Comparison of ENCODE assay signal across 24 cellular contexts in genomic region chr2:213241817-213242216, GRCh38. TPM values are rescaled to one million over a fixed set of nuclear protein-coding genes. Genes with fewer than 3 reads are reported as not detected.
A peak's percentile ranks its signal among the peaks of the same experiment; 100 is the strongest.
DNase-seq lines count a peak whose midpoint lies in the region; ATAC-seq, FAIRE-seq and TF ChIP-seq lines count a peak whose summit lies in the region.
"Had no signal": no experiment of that assay in that cellular context is flagged by ENCODE, and none has a peak within 500 bp of the region (broad histone marks: within the 10 kb centered on the region; RNA-seq: fewer than 3 reads in every experiment).

No MANE protein-coding gene starts in this region.

- H3F3A ChIP-seq in DOHH2 (ENCODE audit: control insufficient read depth, insufficient read depth): peaks cover 16% of the 10 kb centered on the region; the same call in 1 of the 2 replicates

- peaks cover 4% of the 10 kb centered on the region for H3K36me3 Mint-ChIP-seq in CD4-positive, CD25-positive, alpha-beta regulatory T cell
- H3K36me3 Mint-ChIP-seq: stimulated activated naive B cell treated with anti-CD40 and anti-IgM and Interleukin-4, amounts not matched to agents 10 μg/mL and 1 μg/mL and 100 μg/mL, for 72 hours had no signal

- no peak for DNase-seq in CD4-positive, CD25-positive, alpha-beta regulatory T cell
- DNase-seq in SK-N-MC (ENCODE audit: low read depth, low spot score) (no peak), keratinocyte (ENCODE audit: low read depth, low spot score) (no peak), foreskin fibroblast (no peak), adrenal gland (no peak)
- DNase-seq: activated CD4-positive, alpha-beta T cell treated with anti-CD3 and anti-CD28 coated beads, Interleukin-2, amount 50 U/mL, for 4 hours; endodermal cell; H9; mesenchymal stem cell; NCI-H1105; NCI-H2081 treated with DMSO at 0.1 percent for 48 hours; NCI-H446; NCI-H82; stimulated activated CD4-positive, alpha-beta T cell treated with anti-CD3 and anti-CD28 coated beads, Interleukin-4, amount 100 ng/mL, for 24 hours; stimulated activated naive B cell treated with anti-CD40 and anti-IgM and Interleukin-4, amounts not matched to agents 10 μg/mL and 1 μg/mL and 100 μg/mL, for 72 hours; T-helper 9 cell; testis had no signal

- ATAC-seq in CD4-positive, CD25-positive, alpha-beta regulatory T cell (ENCODE audit: low read depth in 2 of 2): no peak
- ATAC-seq in GM18909 (IDR thresholded peaks at IDR 0.05; ENCODE audit: poor library complexity, unreplicated experiment): no peak
- ATAC-seq: stimulated activated naive B cell treated with anti-CD40 and anti-IgM and Interleukin-4, amounts not matched to agents 10 μg/mL and 1 μg/mL and 100 μg/mL, for 72 hours had no signal

- no peaks in the 10 kb centered on the region for H3K9me2 ChIP-seq in DOHH2 (replicated peaks; ENCODE audit: control insufficient read depth, low read length)

- no peaks in the 10 kb centered on the region for H3K9me1 ChIP-seq in keratinocyte (ENCODE audit: control insufficient read depth, extremely low read depth, insufficient read depth, low read length)

- dilution Hi-C loops in keratinocyte (cut with MboI; ENCODE audit: extremely low pct_ligation_motif_present, low sequenced_read_pairs): no loop called here

- no peaks in the 10 kb centered on the region for H3K9me3 ChIP-seq in CD4-positive, CD25-positive, alpha-beta regulatory T cell (ENCODE audit: control insufficient read depth in 2 of 2, low read length in 2 of 2)
- H3K9me3 ChIP-seq in DOHH2 (ENCODE audit: control insufficient read depth, insufficient read depth, low read length): no peaks in the 10 kb centered on the region
- H3K9me3 ChIP-seq in SK-N-MC (ENCODE audit: low read depth, low read length): no peaks in the 10 kb centered on the region
- no peaks in the 10 kb centered on the region for H3K9me3 ChIP-seq in keratinocyte (ENCODE audit: control insufficient read depth, low read depth, low read length)
- H3K9me3 ChIP-seq in adrenal gland (replicated peaks in 1 of 3): no peaks in the 10 kb centered on the region
- H3K9me3 ChIP-seq: esophagus muscularis mucosa, testis had no signal

- H4K20me1 ChIP-seq in DOHH2 (ENCODE audit: control insufficient read depth, insufficient read depth, low read depth, low read length) (no peaks in the 10 kb centered on the region), keratinocyte (ENCODE audit: control insufficient read depth, extremely low read depth, insufficient read depth, low read length) (no peaks in the 10 kb centered on the region)

- H3K4me1 Mint-ChIP-seq in CD4-positive, CD25-positive, alpha-beta regulatory T cell: peaks cover 36 to 76% (median 53%) of the 10 kb centered on the region in 4 donors

- peak overlapping the region; percentile 93 to 100 (median 95) for H3K27ac Mint-ChIP-seq in CD4-positive, CD25-positive, alpha-beta regulatory T cell
- H3K27ac Mint-ChIP-seq: endodermal cell; H9; stimulated activated naive B cell treated with anti-CD40 and anti-IgM and Interleukin-4, amounts not matched to agents 10 μg/mL and 1 μg/mL and 100 μg/mL, for 72 hours had no signal

- TF ChIP-seq POLR2A in adrenal gland (IDR thresholded peaks at IDR 0.05): no peak

- no peaks in the 10 kb centered on the region for H3K27me3 Mint-ChIP-seq in CD4-positive, CD25-positive, alpha-beta regulatory T cell
- H3K27me3 Mint-ChIP-seq: stimulated activated naive B cell treated with anti-CD40 and anti-IgM and Interleukin-4, amounts not matched to agents 10 μg/mL and 1 μg/mL and 100 μg/mL, for 72 hours had no signal

- H3K4me1 ChIP-seq in CD4-positive, CD25-positive, alpha-beta regulatory T cell (ENCODE audit: control insufficient read depth, insufficient read depth, low read length, poor library complexity, severe bottlenecking): peaks cover 70% of the 10 kb centered on the region
- H3K4me1 ChIP-seq in DOHH2 (ENCODE audit: control insufficient read depth, low read length) (peaks cover 89% of the 10 kb centered on the region), keratinocyte (ENCODE audit: control insufficient read depth, extremely low read depth, insufficient read depth, low read length) (peaks cover 15% of the 10 kb centered on the region), adrenal gland (replicated peaks in 1 of 2) (no peaks in the 10 kb centered on the region)
- H3K4me1 ChIP-seq: testis had no signal

- H3K4me3 Mint-ChIP-seq in CD4-positive, CD25-positive, alpha-beta regulatory T cell: peak overlapping the region; percentile 59 to 82 (median 71)
- H3K4me3 Mint-ChIP-seq: endodermal cell; H9; stimulated activated naive B cell treated with anti-CD40 and anti-IgM and Interleukin-4, amounts not matched to agents 10 μg/mL and 1 μg/mL and 100 μg/mL, for 72 hours had no signal

- H3K79me2 ChIP-seq in DOHH2 (ENCODE audit: control insufficient read depth, low read length) (peaks cover 9% of the 10 kb centered on the region), keratinocyte (ENCODE audit: control insufficient read depth, insufficient read depth, low read length) (no peaks in the 10 kb centered on the region)

- H3K27me3 ChIP-seq in CD4-positive, CD25-positive, alpha-beta regulatory T cell (ENCODE audit: control insufficient read depth, insufficient read depth, low read length): no peaks in the 10 kb centered on the region
- H3K27me3 ChIP-seq in DOHH2 (ENCODE audit: control insufficient read depth, low read length) (no peaks in the 10 kb centered on the region), keratinocyte (ENCODE audit: control insufficient read depth, extremely low read depth, insufficient read depth, low read length) (no peaks in the 10 kb centered on the region), adrenal gland (peaks cover 11% of the 10 kb centered on the region)
- H3K27me3 ChIP-seq: esophagus muscularis mucosa, testis had no signal

- WGBS in adrenal gland, 4 donors: 89 to 92% (median 91%) methylated on average over 6 of the region's 6 CpGs

- no peaks in the 10 kb centered on the region for H3K36me3 ChIP-seq in CD4-positive, CD25-positive, alpha-beta regulatory T cell (ENCODE audit: control insufficient read depth, insufficient read depth, low read length)
- H3K36me3 ChIP-seq in DOHH2 (ENCODE audit: control insufficient read depth, low read length) (no peaks in the 10 kb centered on the region), SK-N-MC (ENCODE audit: insufficient read depth, low read length) (no peaks in the 10 kb centered on the region), keratinocyte (ENCODE audit: control insufficient read depth in 2 of 2, extremely low read depth in 1 of 2, insufficient read depth in 2 of 2, low read length in 2 of 2) (no peaks in the 10 kb centered on the region), adrenal gland (replicated peaks in 1 of 2) (no peaks in the 10 kb centered on the region)
- H3K36me3 ChIP-seq: esophagus muscularis mucosa had no signal

- intact Hi-C loops in adrenal gland (cut with DNase I): no loop called here

- no peak overlapping the region for H3K9ac ChIP-seq in SK-N-MC (ENCODE audit: insufficient read length)
- no peak overlapping the region for H3K9ac ChIP-seq in keratinocyte (ENCODE audit: control insufficient read depth, extremely low read depth, insufficient read depth, low read length)

- no peak for TF ChIP-seq CTCF in DOHH2 (IDR thresholded peaks at IDR 0.05; ENCODE audit: low read depth, low read length, poor library complexity, severe bottlenecking)
- TF ChIP-seq CTCF in keratinocyte (optimal IDR thresholded peaks at IDR 0.05 in 1 of 3, IDR thresholded peaks at IDR 0.05 in 1 of 3, conservative IDR thresholded peaks at IDR 0.05 in 1 of 3; ENCODE audit: extremely low read depth in 1 of 3, insufficient read depth in 2 of 3, low read length in 3 of 3): no peak
- no peak for TF ChIP-seq CTCF in foreskin fibroblast (IDR thresholded peaks at IDR 0.05; ENCODE audit: low read depth, low read length)
- no peak for TF ChIP-seq CTCF in adrenal gland (IDR thresholded peaks at IDR 0.05)

- no peaks in the 10 kb centered on the region for H3K9me3 Mint-ChIP-seq in CD4-positive, CD25-positive, alpha-beta regulatory T cell
- H3K9me3 Mint-ChIP-seq: endodermal cell, H9 had no signal

- peak; percentile 5 for FAIRE-seq in keratinocyte (lab: Jason Lieb, UNC)
- FAIRE-seq: frontal cortex, G401.6 had no signal

- H3K4me3 ChIP-seq in CD4-positive, CD25-positive, alpha-beta regulatory T cell (ENCODE audit: low read depth, low read length): peak overlapping the region; percentile 96
- H3K4me3 ChIP-seq in DOHH2 (ENCODE audit: low read length): peak overlapping the region; percentile 16
- H3K4me3 ChIP-seq in SK-N-MC: no peak overlapping the region
- no peak overlapping the region for H3K4me3 ChIP-seq in keratinocyte (ENCODE audit: control insufficient read depth in 2 of 3, extremely low read depth in 1 of 3, insufficient read depth in 2 of 3, low read depth in 1 of 3, low read length in 3 of 3)
- H3K4me3 ChIP-seq in foreskin fibroblast (ENCODE audit: low read depth in 1 of 2, low read length in 2 of 2): no peak overlapping the region
- no peak overlapping the region for H3K4me3 ChIP-seq in adrenal gland
- H3K4me3 ChIP-seq: coronary artery, esophagus muscularis mucosa, testis had no signal

- H3K4me2 ChIP-seq in DOHH2 (ENCODE audit: low read length) (peak overlapping the region; percentile 83), keratinocyte (ENCODE audit: control insufficient read depth, extremely low read depth, insufficient read depth, low read depth, low read length) (no peak overlapping the region)

- peak overlapping the region; percentile 88 for H3K27ac ChIP-seq in CD4-positive, CD25-positive, alpha-beta regulatory T cell (ENCODE audit: insufficient read depth, low read length, poor library complexity, severe bottlenecking)
- H3K27ac ChIP-seq in DOHH2 (ENCODE audit: low read depth, low read length): peak overlapping the region; percentile 40
- peak overlapping the region; percentile 42; the same call in 1 of the 2 replicates for H3K27ac ChIP-seq in SK-N-MC
- no peak overlapping the region for H3K27ac ChIP-seq in keratinocyte (ENCODE audit: control insufficient read depth, insufficient read depth, low read length)
- H3K27ac ChIP-seq in adrenal gland: no peak overlapping the region
- H3K27ac ChIP-seq: C4-2B, coronary artery, esophagus muscularis mucosa, testis had no signal

- H2AFZ ChIP-seq in keratinocyte (ENCODE audit: control insufficient read depth, low read length): no peak overlapping the region

RNA-seq across cellular contexts. Expression of gene SPAG16, which starts 42.4 kb away (rescaled TPM):
- 7.7 TPM for total RNA-seq in CD4-positive, CD25-positive, alpha-beta regulatory T cell
- polyA plus RNA-seq in CD4-positive, CD25-positive, alpha-beta regulatory T cell: 10 to 100 TPM; 18.5 to 21.1 (median 19.5) TPM
- polyA plus RNA-seq in keratinocyte (11.0 to 19.6 TPM (median 11.4 TPM) in 3 replicates), adrenal gland (10 to 100 TPM; 12.8 to 24.7 (median 15.3) TPM)
- 46.1 TPM for polyA plus RNA-seq in keratinocyte (2011; ENCODE audit: low read depth)
- 14.3 and 20.0 TPM in 2 replicates for polyA plus RNA-seq in keratinocyte (2011; cell fraction: cytosol; rRNA removed)
- polyA plus RNA-seq in keratinocyte (2011; cell fraction: nucleus; rRNA removed): 7.6 and 11.4 TPM in 2 replicates
- polyA plus RNA-seq in keratinocyte (2012; ENCODE audit: low replicate concordance): 10.7 and 13.1 TPM in 2 replicates
- polyA minus RNA-seq in keratinocyte: 1.2 to 11.8 TPM (median 3.3 TPM) in 3 replicates
- 20.3 TPM for polyA minus RNA-seq in keratinocyte (2011; cell fraction: cytosol; rRNA and poly(A)+ RNA removed)
- 7.1 and 15.6 TPM in 2 replicates for polyA minus RNA-seq in keratinocyte (2011; cell fraction: nucleus; rRNA and poly(A)+ RNA removed)
- 10 to 100 TPM; 12.4 to 35.5 (median 21.8) TPM for total RNA-seq in adrenal gland

Comparison
In these comparisons a context has a peak if more than half of its experiments do, and no peak if none do; other contexts are left out.
1. H3K27ac ChIP-seq: peak in CD4-positive, CD25-positive, alpha-beta regulatory T cell (single experiment), DOHH2 (single experiment) and SK-N-MC (single experiment); none in keratinocyte (single experiment) and adrenal gland (0 of 5).
2. H3K4me3 ChIP-seq: peak in CD4-positive, CD25-positive, alpha-beta regulatory T cell (single experiment) and DOHH2 (single experiment); none in SK-N-MC (single experiment), keratinocyte (0 of 3), foreskin fibroblast (0 of 2) and adrenal gland (0 of 4).